In the genomic region with DNA sequence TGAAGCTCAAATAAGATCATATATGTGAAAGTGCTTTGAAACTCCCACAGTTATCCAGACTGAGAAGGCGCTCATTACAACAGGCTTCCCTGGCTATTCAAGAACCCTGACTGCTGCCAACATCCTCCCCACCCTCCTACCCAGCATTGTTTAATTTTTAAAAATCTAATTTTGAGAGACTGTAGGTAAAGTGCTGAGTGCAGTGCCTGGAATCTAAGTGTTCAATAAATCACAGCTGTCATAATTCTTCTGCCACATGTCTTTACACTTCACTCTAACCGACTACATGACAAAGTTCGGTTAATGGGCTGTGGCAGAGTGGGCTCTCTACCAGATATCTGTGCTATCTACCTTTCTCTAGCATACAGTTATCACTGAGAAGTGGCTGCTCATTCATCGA, we compare ENCODE assay signal across 24 cellular contexts.
"Had no signal": no experiment of that assay in that cellular context is flagged by ENCODE, and none has a peak within 500 bp of the region (broad histone marks: within the 10 kb centered on the region; RNA-seq: fewer than 3 reads in every experiment).

No MANE protein-coding gene starts in this region.

- H3K27ac ChIP-seq: epithelial cell of prostate, gastrocnemius medialis, lower lobe of right lung, neural progenitor cell, parathyroid adenoma, stomach, thyroid gland had no signal

- H3K4me1 ChIP-seq: gastrocnemius medialis, lower lobe of right lung, neural progenitor cell, parathyroid adenoma, stomach, thyroid gland had no signal

- H3K4me2 ChIP-seq: neural progenitor cell had no signal

- H3K36me3 ChIP-seq: gastrocnemius medialis, lower lobe of right lung, neural progenitor cell, stomach, thyroid gland had no signal

- H3K27me3 ChIP-seq: gastrocnemius medialis, neural progenitor cell, stomach, thyroid gland had no signal

- ATAC-seq: esophagus mucosa; gastrocnemius medialis; left ventricle myocardium superior; lower lobe of right lung; natural killer cell treated with Interleukin-12 subunit alpha and Interleukin-12 subunit beta and Interleukin-15 and Interleukin-18, amount 100 ng/mL, for 72 hours; sciatic nerve had no signal

- H3K4me3 Mint-ChIP-seq: dendritic cell treated with granulocyte-macrophage colony-stimulating factor and Interleukin-4, amounts not matched to agents 40 ng/mL and 50 ng/mL, for 4 days; endodermal cell; natural killer cell treated with Interleukin-12 subunit alpha and Interleukin-12 subunit beta and Interleukin-15 and Interleukin-18, amount 100 ng/mL, for 72 hours; neural progenitor cell; stimulated activated effector memory CD8-positive, alpha-beta T cell treated with anti-CD3 and anti-CD28 coated beads, Interleukin-12 subunit alpha, Interleukin-12 subunit beta, amount 100 ng/mL, for 72 hours; type B pancreatic cell had no signal

- DNase-seq: effector CD8-positive, alpha-beta T cell; endodermal cell; foreskin fibroblast; gastrocnemius medialis; head of caudate nucleus; left ventricle myocardium superior; lower lobe of right lung; stimulated activated CD4-positive, alpha-beta T cell treated with anti-CD3 and anti-CD28 coated beads, Interleukin-2, amount 100 ng/mL, for 24 hours; stimulated activated CD4-positive, alpha-beta T cell treated with anti-CD3 and anti-CD28 coated beads, Interleukin-4, amount 100 ng/mL, for 24 hours; stimulated activated naive CD4-positive, alpha-beta T cell treated with Interleukin-2 at 50 U/mL for 16 hours; stomach; thyroid gland had no signal

- H3K4me1 Mint-ChIP-seq: endodermal cell; neural progenitor cell; stimulated activated effector memory CD8-positive, alpha-beta T cell treated with anti-CD3 and anti-CD28 coated beads, Interleukin-12 subunit alpha, Interleukin-12 subunit beta, amount 100 ng/mL, for 72 hours had no signal

- H3K9me3 Mint-ChIP-seq: dendritic cell treated with granulocyte-macrophage colony-stimulating factor and Interleukin-4, amounts not matched to agents 40 ng/mL and 50 ng/mL, for 4 days; endodermal cell; neural progenitor cell; type B pancreatic cell had no signal

- H2AFZ ChIP-seq: neural progenitor cell, parathyroid adenoma had no signal

- H3K4me3 ChIP-seq: gastrocnemius medialis, lower lobe of right lung, neural progenitor cell, stomach, thyroid gland had no signal

- H3K36me3 Mint-ChIP-seq: natural killer cell treated with Interleukin-12 subunit alpha and Interleukin-12 subunit beta and Interleukin-15 and Interleukin-18, amount 100 ng/mL, for 72 hours; neural progenitor cell; stimulated activated effector memory CD8-positive, alpha-beta T cell treated with anti-CD3 and anti-CD28 coated beads, Interleukin-12 subunit alpha, Interleukin-12 subunit beta, amount 100 ng/mL, for 72 hours; type B pancreatic cell had no signal

- FAIRE-seq: colon, keratinocyte had no signal

- H3K9me3 ChIP-seq: gastrocnemius medialis, lower lobe of right lung, stomach, thyroid gland had no signal

- H3K27me3 Mint-ChIP-seq: dendritic cell treated with granulocyte-macrophage colony-stimulating factor and Interleukin-4, amounts not matched to agents 40 ng/mL and 50 ng/mL, for 4 days; natural killer cell treated with Interleukin-12 subunit alpha and Interleukin-12 subunit beta and Interleukin-15 and Interleukin-18, amount 100 ng/mL, for 72 hours; progenitor cell of endocrine pancreas; type B pancreatic cell had no signal

- H3K79me2 ChIP-seq: parathyroid adenoma had no signal

- H3K9ac ChIP-seq: neural progenitor cell, parathyroid adenoma had no signal

- H3K27ac Mint-ChIP-seq: dendritic cell treated with granulocyte-macrophage colony-stimulating factor and Interleukin-4, amounts not matched to agents 40 ng/mL and 50 ng/mL, for 4 days; endodermal cell; natural killer cell treated with Interleukin-12 subunit alpha and Interleukin-12 subunit beta and Interleukin-15 and Interleukin-18, amount 100 ng/mL, for 72 hours; neural progenitor cell; progenitor cell of endocrine pancreas; stimulated activated effector memory CD8-positive, alpha-beta T cell treated with anti-CD3 and anti-CD28 coated beads, Interleukin-12 subunit alpha, Interleukin-12 subunit beta, amount 100 ng/mL, for 72 hours; type B pancreatic cell had no signal
